Comparison of ENCODE assay signal across 9 cellular contexts in genomic region chr2:169038338-169038757, GRCh38. TPM values are rescaled to one million over a fixed set of nuclear protein-coding genes. Genes with fewer than 3 reads are reported as not detected.
DNase-seq lines count a peak whose midpoint lies in the region; ATAC-seq and TF ChIP-seq lines count a peak whose summit lies in the region.
"Had no signal": no experiment of that assay in that cellular context is flagged by ENCODE, and none has a peak within 500 bp of the region (broad histone marks: within the 10 kb centered on the region; RNA-seq: fewer than 3 reads in every experiment).

No MANE protein-coding gene starts in this region.

- H3K36me3 ChIP-seq in Karpas-422 (ENCODE audit: insufficient read depth, low read length) (no peaks in the 10 kb centered on the region), testis (ENCODE audit: low read depth, missing control alignments) (no peaks in the 10 kb centered on the region)

- no peaks in the 10 kb centered on the region for H3K4me1 Mint-ChIP-seq in glutamatergic neuron (ENCODE audit: low read depth, unreplicated experiment)
- H3K4me1 Mint-ChIP-seq: nephron had no signal

- H3K4me3 Mint-ChIP-seq in glutamatergic neuron (ENCODE audit: unreplicated experiment), result no peak overlapping the region
- H3K4me3 Mint-ChIP-seq: nephron had no signal

- H3K27me3 ChIP-seq in Karpas-422 (ENCODE audit: low read length), result no peaks in the 10 kb centered on the region
- no peaks in the 10 kb centered on the region for H3K27me3 ChIP-seq in testis

- TF ChIP-seq POLR2A in testis (IDR thresholded peaks at IDR 0.05), result no peak

- H3K9ac ChIP-seq in Karpas-422 (ENCODE audit: low read length), result no peak overlapping the region

- H3K36me3 Mint-ChIP-seq in glutamatergic neuron (ENCODE audit: unreplicated experiment), result peaks cover 8% of the 10 kb centered on the region

- 90 to 97% methylated on average over 2 of the region's 2 CpGs for WGBS in testis, 2 donors

- H3K4me1 ChIP-seq in Karpas-422 (ENCODE audit: low read length), result no peaks in the 10 kb centered on the region; the same call in 1 of the 2 replicates
- H3K4me1 ChIP-seq in testis, result no peaks in the 10 kb centered on the region

- POLR2A ChIA-PET in GM10248 (lab: Yijun Ruan, JAX), result no interaction called here

- peaks cover 2% of the 10 kb centered on the region for H3K27me3 Mint-ChIP-seq in glutamatergic neuron (ENCODE audit: unreplicated experiment)

- CTCF ChIA-PET in GM10248 (lab: Yijun Ruan, JAX), result no interaction called here

- TF ChIP-seq CTCF in GM10248 (IDR thresholded peaks at IDR 0.05; ENCODE audit: control extremely low read depth, extremely low read depth, low read depth, missing control alignments) (no peak), glutamatergic neuron (IDR thresholded peaks at IDR 0.05; ENCODE audit: partially characterized antibody, unreplicated experiment) (no peak), testis (IDR thresholded peaks at IDR 0.05) (no peak)

- no peaks in the 10 kb centered on the region for H4K20me1 ChIP-seq in Karpas-422 (ENCODE audit: insufficient read depth, low read depth, low read length)

- H3K27ac ChIP-seq in Karpas-422 (ENCODE audit: low read length) (no peak overlapping the region), testis (no peak overlapping the region)

- no peak overlapping the region for H3K27ac Mint-ChIP-seq in glutamatergic neuron (ENCODE audit: unreplicated experiment)

- H3K4me2 ChIP-seq in Karpas-422 (ENCODE audit: low read depth, low read length, poor library complexity, severe bottlenecking), result no peak overlapping the region

- no peaks in the 10 kb centered on the region for H3K9me2 ChIP-seq in Karpas-422 (replicated peaks; ENCODE audit: insufficient read depth, low read length)

- DNase-seq in GM10248 (ENCODE audit: extremely low spot score) (peak; percentile 32), Karpas-422 (peak; percentile 43), fibroblast of peridontal ligament (ENCODE audit: extremely low read depth) (peak; percentile 29), glutamatergic neuron (no peak), testis (no peak), NCI-H526 (lab: John Stamatoyannopoulos, UW) (no peak), NCI-H1436 treated with DMSO at 0.1 percent for 48 hours (lab: John Stamatoyannopoulos, UW) (no peak)

- peaks cover 4% of the 10 kb centered on the region for H3K9me3 Mint-ChIP-seq in glutamatergic neuron (ENCODE audit: unreplicated experiment)

- peak; percentile 85 for ATAC-seq in GM21717 (IDR thresholded peaks at IDR 0.05; ENCODE audit: unreplicated experiment)

- H3K9me3 ChIP-seq in Karpas-422 (ENCODE audit: low read length), result peaks cover 7% of the 10 kb centered on the region; the same call in 1 of the 2 replicates
- no peaks in the 10 kb centered on the region for H3K9me3 ChIP-seq in testis

- H2AFZ ChIP-seq in Karpas-422 (ENCODE audit: low read length), result no peak overlapping the region

- H3K4me3 ChIP-seq in Karpas-422 (ENCODE audit: low read length) (no peak overlapping the region), testis (no peak overlapping the region)

- no peaks in the 10 kb centered on the region for H3K79me2 ChIP-seq in Karpas-422 (ENCODE audit: low read length)

- intact Hi-C loops in testis (cut with DNase I; ENCODE audit: low total_unique reads), result no loop called here

RNA-seq across cellular contexts. Expression of gene ABCB11, which starts 7.2 kb away (rescaled TPM):
- total RNA-seq in Karpas-422 (2014; rRNA removed; shearing (Covaris generic); ENCODE audit: low replicate concordance), result 0.07 TPM in 1 of 2 replicates, not detected in the other
- not detected for total RNA-seq in glutamatergic neuron (ENCODE audit: unreplicated experiment)
- 1 to 10 TPM; 4.6 to 7.2 TPM for total RNA-seq in testis
- 16.1 TPM for polyA plus RNA-seq in testis (ENCODE audit: insufficient read depth, low read depth, low replicate concordance)

RNA-seq across cellular contexts. Expression of gene DHRS9, which starts 31.0 kb away (rescaled TPM):
- 0.40 and 2.1 TPM in 2 replicates for total RNA-seq in Karpas-422 (2014; rRNA removed; shearing (Covaris generic); ENCODE audit: low replicate concordance)
- total RNA-seq in glutamatergic neuron (ENCODE audit: unreplicated experiment) (not detected), testis (1 to 10 TPM; 2.3 to 2.4 TPM)
- polyA plus RNA-seq in testis (ENCODE audit: insufficient read depth, low read depth, low replicate concordance), result 16.5 TPM

Comparison
In these comparisons a context has a peak if more than half of its experiments do, and no peak if none do; other contexts are left out.
1. DNase-seq: peak in GM10248 (single experiment), Karpas-422 (single experiment) and fibroblast of peridontal ligament (single experiment); none in glutamatergic neuron (single experiment), testis (single experiment), NCI-H526 (0 of 2) and NCI-H1436 treated with DMSO at 0.1 percent for 48 hours (single experiment).